ENCODE assay signal across 1 cellular context in the genomic region with DNA sequence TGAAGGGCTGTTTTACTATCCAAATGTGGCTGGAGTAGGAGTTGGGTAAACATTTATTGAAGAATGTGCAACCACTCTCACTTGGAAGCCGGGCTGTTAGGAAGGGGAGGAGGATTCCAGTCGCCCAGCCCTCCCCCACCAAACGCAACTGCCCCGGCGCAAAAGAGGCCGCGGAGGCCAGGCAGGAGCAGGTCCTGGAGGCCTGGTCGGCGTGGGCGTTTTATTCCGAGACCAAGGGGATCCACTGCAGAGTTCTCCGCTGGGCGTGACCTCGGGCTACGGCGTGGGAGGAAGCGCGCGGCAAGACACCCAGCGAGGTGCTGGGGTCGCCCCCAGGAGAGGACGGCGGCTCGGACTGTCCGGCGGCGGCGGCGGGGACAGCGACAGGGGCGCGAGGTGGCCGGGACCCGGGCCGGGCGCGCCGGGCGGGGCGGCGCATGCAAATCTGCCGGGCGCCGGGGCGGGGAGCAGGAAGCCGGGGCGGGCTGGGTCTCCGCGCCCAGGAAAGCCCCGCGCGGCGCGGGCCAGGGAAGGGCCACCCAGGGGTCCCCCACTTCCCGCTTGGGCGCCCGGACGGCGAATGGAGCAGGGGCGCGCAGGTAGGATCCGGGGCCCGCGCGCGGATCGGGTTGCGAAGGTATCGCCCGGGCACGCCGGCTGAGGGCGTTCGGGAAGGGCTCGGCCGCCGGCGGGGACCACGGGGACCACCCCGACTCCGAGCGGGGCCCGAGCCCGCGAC.
TF ChIP-seq lines count a peak whose summit lies in the region.

A gene (plus strand): TSS at position 553 of the 739 bp plus-strand sequence. CDS start 26,230 bp downstream, outside the sequence.

TF ChIP-seq in HepG2, 621 proteins besides CTCF, POLR2A, EP300 and RAD21 (continued from another document and continues in another):
- TF ChIP-seq, protein P1, sequence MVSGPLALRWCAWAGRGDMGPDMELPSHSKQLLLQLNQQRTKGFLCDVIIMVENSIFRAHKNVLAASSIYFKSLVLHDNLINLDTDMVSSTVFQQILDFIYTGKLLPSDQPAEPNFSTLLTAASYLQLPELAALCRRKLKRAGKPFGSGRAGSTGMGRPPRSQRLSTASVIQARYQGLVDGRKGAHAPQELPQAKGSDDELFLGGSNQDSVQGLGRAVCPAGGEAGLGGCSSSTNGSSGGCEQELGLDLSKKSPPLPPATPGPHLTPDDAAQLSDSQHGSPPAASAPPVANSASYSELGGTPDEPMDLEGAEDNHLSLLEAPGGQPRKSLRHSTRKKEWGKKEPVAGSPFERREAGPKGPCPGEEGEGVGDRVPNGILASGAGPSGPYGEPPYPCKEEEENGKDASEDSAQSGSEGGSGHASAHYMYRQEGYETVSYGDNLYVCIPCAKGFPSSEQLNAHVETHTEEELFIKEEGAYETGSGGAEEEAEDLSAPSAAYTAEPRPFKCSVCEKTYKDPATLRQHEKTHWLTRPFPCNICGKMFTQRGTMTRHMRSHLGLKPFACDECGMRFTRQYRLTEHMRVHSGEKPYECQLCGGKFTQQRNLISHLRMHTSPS (CRISPR knock-in tag; IDR thresholded peaks at IDR 0.05; ENCODE audit: low read depth) = peak; percentile 51; the same call in 1 of the 2 replicates
- TF ChIP-seq XBP1 (CRISPR knock-in tag; IDR thresholded peaks at IDR 0.05) = no peak
- TF ChIP-seq, protein P2, sequence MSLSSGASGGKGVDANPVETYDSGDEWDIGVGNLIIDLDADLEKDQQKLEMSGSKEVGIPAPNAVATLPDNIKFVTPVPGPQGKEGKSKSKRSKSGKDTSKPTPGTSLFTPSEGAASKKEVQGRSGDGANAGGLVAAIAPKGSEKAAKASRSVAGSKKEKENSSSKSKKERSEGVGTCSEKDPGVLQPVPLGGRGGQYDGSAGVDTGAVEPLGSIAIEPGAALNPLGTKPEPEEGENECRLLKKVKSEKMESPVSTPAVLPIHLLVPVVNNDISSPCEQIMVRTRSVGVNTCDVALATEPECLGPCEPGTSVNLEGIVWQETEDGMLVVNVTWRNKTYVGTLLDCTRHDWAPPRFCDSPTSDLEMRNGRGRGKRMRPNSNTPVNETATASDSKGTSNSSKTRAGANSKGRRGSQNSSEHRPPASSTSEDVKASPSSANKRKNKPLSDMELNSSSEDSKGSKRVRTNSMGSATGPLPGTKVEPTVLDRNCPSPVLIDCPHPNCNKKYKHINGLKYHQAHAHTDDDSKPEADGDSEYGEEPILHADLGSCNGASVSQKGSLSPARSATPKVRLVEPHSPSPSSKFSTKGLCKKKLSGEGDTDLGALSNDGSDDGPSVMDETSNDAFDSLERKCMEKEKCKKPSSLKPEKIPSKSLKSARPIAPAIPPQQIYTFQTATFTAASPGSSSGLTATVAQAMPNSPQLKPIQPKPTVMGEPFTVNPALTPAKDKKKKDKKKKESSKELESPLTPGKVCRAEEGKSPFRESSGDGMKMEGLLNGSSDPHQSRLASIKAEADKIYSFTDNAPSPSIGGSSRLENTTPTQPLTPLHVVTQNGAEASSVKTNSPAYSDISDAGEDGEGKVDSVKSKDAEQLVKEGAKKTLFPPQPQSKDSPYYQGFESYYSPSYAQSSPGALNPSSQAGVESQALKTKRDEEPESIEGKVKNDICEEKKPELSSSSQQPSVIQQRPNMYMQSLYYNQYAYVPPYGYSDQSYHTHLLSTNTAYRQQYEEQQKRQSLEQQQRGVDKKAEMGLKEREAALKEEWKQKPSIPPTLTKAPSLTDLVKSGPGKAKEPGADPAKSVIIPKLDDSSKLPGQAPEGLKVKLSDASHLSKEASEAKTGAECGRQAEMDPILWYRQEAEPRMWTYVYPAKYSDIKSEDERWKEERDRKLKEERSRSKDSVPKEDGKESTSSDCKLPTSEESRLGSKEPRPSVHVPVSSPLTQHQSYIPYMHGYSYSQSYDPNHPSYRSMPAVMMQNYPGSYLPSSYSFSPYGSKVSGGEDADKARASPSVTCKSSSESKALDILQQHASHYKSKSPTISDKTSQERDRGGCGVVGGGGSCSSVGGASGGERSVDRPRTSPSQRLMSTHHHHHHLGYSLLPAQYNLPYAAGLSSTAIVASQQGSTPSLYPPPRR (CRISPR knock-in tag; IDR thresholded peaks at IDR 0.05; ENCODE audit: borderline replicate concordance) = peak; percentile 63; the same call in 1 of the 2 replicates
- TF ChIP-seq CEBPB (IDR thresholded peaks at IDR 0.05; ENCODE audit: borderline replicate concordance, low read depth, low read length) = peak; percentile 72; the same call in 1 of the 2 replicates
- TF ChIP-seq ZNF343 (CRISPR knock-in tag; IDR thresholded peaks at IDR 0.05) = no peak
- TF ChIP-seq ZNF703 (CRISPR knock-in tag; IDR thresholded peaks at IDR 0.05; ENCODE audit: borderline replicate concordance) = no peak
- TF ChIP-seq KLF16 (CRISPR knock-in tag; IDR thresholded peaks at IDR 0.05) = peak in 1 of 2 experiments; percentile 35; a peak in 1 of 4 replicates
- peak; percentile 61; the same call in 1 of the 2 replicates for TF ChIP-seq REPIN1 (CRISPR knock-in tag; IDR thresholded peaks at IDR 0.05; ENCODE audit: borderline replicate concordance, low read depth)
- TF ChIP-seq ZNF720 (CRISPR knock-in tag; IDR thresholded peaks at IDR 0.05) = no peak
- 0 out of 2 replicates have a peak, but pooled peaks have one; percentile 41 for TF ChIP-seq HMG20A (CRISPR knock-in tag; IDR thresholded peaks at IDR 0.05; ENCODE audit: borderline replicate concordance)
- no peak for TF ChIP-seq SRSF4 (IDR thresholded peaks at IDR 0.05; ENCODE audit: low read depth, low read length, poor library complexity, severe bottlenecking)
- TF ChIP-seq, protein P3, sequence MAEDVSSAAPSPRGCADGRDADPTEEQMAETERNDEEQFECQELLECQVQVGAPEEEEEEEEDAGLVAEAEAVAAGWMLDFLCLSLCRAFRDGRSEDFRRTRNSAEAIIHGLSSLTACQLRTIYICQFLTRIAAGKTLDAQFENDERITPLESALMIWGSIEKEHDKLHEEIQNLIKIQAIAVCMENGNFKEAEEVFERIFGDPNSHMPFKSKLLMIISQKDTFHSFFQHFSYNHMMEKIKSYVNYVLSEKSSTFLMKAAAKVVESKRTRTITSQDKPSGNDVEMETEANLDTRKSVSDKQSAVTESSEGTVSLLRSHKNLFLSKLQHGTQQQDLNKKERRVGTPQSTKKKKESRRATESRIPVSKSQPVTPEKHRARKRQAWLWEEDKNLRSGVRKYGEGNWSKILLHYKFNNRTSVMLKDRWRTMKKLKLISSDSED (CRISPR knock-in tag; IDR thresholded peaks at IDR 0.05) = no peak
- TF ChIP-seq RXRB (CRISPR knock-in tag; IDR thresholded peaks at IDR 0.05; ENCODE audit: borderline replicate concordance) = peak; percentile 70; the same call in 1 of the 2 replicates
- no peak for TF ChIP-seq ONECUT2 (CRISPR knock-in tag; IDR thresholded peaks at IDR 0.05)
- TF ChIP-seq ZNF777 (CRISPR knock-in tag; IDR thresholded peaks at IDR 0.05) = no peak; the same call in 1 of the 2 replicates
- peak; percentile 88; the same call in 1 of the 2 replicates for TF ChIP-seq ZNF292 (CRISPR knock-in tag; IDR thresholded peaks at IDR 0.05; ENCODE audit: borderline replicate concordance, low read depth)
- TF ChIP-seq SMAD3 (CRISPR knock-in tag; IDR thresholded peaks at IDR 0.05) = peak; percentile 23; the same call in 1 of the 2 replicates
- peak; percentile 48; the same call in 1 of the 2 replicates for TF ChIP-seq SOX5 (CRISPR knock-in tag; IDR thresholded peaks at IDR 0.05; ENCODE audit: borderline replicate concordance)
- TF ChIP-seq AHR (CRISPR knock-in tag; IDR thresholded peaks at IDR 0.05) = no peak
- TF ChIP-seq, protein P4, sequence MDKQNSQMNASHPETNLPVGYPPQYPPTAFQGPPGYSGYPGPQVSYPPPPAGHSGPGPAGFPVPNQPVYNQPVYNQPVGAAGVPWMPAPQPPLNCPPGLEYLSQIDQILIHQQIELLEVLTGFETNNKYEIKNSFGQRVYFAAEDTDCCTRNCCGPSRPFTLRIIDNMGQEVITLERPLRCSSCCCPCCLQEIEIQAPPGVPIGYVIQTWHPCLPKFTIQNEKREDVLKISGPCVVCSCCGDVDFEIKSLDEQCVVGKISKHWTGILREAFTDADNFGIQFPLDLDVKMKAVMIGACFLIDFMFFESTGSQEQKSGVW (CRISPR knock-in tag; IDR thresholded peaks at IDR 0.05; ENCODE audit: borderline replicate concordance) = no peak
- TF ChIP-seq, protein P5, sequence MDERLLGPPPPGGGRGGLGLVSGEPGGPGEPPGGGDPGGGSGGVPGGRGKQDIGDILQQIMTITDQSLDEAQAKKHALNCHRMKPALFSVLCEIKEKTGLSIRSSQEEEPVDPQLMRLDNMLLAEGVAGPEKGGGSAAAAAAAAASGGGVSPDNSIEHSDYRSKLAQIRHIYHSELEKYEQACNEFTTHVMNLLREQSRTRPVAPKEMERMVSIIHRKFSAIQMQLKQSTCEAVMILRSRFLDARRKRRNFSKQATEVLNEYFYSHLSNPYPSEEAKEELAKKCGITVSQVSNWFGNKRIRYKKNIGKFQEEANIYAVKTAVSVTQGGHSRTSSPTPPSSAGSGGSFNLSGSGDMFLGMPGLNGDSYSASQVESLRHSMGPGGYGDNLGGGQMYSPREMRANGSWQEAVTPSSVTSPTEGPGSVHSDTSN (CRISPR knock-in tag; IDR thresholded peaks at IDR 0.05) = no peak
- TF ChIP-seq ARNTL (CRISPR knock-in tag; IDR thresholded peaks at IDR 0.05) = 0 out of 2 replicates have a peak, but pooled peaks have one; percentile 18
- TF ChIP-seq ZNF180 (CRISPR knock-in tag; IDR thresholded peaks at IDR 0.05; ENCODE audit: borderline replicate concordance, low read depth) = no peak
- TF ChIP-seq MTA1 (CRISPR knock-in tag; IDR thresholded peaks at IDR 0.05; ENCODE audit: borderline replicate concordance) = no peak
- no peak for TF ChIP-seq ZNF12 (CRISPR knock-in tag; IDR thresholded peaks at IDR 0.05)
- TF ChIP-seq BHLHE40 (IDR thresholded peaks at IDR 0.05; ENCODE audit: low read length) = no peak
- TF ChIP-seq, protein P6, sequence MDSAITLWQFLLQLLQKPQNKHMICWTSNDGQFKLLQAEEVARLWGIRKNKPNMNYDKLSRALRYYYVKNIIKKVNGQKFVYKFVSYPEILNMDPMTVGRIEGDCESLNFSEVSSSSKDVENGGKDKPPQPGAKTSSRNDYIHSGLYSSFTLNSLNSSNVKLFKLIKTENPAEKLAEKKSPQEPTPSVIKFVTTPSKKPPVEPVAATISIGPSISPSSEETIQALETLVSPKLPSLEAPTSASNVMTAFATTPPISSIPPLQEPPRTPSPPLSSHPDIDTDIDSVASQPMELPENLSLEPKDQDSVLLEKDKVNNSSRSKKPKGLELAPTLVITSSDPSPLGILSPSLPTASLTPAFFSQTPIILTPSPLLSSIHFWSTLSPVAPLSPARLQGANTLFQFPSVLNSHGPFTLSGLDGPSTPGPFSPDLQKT (CRISPR knock-in tag; IDR thresholded peaks at IDR 0.05; ENCODE audit: borderline replicate concordance) = no peak
- TF ChIP-seq NR2F1 (CRISPR knock-in tag; IDR thresholded peaks at IDR 0.05) = no peak
- TF ChIP-seq, protein P7, sequence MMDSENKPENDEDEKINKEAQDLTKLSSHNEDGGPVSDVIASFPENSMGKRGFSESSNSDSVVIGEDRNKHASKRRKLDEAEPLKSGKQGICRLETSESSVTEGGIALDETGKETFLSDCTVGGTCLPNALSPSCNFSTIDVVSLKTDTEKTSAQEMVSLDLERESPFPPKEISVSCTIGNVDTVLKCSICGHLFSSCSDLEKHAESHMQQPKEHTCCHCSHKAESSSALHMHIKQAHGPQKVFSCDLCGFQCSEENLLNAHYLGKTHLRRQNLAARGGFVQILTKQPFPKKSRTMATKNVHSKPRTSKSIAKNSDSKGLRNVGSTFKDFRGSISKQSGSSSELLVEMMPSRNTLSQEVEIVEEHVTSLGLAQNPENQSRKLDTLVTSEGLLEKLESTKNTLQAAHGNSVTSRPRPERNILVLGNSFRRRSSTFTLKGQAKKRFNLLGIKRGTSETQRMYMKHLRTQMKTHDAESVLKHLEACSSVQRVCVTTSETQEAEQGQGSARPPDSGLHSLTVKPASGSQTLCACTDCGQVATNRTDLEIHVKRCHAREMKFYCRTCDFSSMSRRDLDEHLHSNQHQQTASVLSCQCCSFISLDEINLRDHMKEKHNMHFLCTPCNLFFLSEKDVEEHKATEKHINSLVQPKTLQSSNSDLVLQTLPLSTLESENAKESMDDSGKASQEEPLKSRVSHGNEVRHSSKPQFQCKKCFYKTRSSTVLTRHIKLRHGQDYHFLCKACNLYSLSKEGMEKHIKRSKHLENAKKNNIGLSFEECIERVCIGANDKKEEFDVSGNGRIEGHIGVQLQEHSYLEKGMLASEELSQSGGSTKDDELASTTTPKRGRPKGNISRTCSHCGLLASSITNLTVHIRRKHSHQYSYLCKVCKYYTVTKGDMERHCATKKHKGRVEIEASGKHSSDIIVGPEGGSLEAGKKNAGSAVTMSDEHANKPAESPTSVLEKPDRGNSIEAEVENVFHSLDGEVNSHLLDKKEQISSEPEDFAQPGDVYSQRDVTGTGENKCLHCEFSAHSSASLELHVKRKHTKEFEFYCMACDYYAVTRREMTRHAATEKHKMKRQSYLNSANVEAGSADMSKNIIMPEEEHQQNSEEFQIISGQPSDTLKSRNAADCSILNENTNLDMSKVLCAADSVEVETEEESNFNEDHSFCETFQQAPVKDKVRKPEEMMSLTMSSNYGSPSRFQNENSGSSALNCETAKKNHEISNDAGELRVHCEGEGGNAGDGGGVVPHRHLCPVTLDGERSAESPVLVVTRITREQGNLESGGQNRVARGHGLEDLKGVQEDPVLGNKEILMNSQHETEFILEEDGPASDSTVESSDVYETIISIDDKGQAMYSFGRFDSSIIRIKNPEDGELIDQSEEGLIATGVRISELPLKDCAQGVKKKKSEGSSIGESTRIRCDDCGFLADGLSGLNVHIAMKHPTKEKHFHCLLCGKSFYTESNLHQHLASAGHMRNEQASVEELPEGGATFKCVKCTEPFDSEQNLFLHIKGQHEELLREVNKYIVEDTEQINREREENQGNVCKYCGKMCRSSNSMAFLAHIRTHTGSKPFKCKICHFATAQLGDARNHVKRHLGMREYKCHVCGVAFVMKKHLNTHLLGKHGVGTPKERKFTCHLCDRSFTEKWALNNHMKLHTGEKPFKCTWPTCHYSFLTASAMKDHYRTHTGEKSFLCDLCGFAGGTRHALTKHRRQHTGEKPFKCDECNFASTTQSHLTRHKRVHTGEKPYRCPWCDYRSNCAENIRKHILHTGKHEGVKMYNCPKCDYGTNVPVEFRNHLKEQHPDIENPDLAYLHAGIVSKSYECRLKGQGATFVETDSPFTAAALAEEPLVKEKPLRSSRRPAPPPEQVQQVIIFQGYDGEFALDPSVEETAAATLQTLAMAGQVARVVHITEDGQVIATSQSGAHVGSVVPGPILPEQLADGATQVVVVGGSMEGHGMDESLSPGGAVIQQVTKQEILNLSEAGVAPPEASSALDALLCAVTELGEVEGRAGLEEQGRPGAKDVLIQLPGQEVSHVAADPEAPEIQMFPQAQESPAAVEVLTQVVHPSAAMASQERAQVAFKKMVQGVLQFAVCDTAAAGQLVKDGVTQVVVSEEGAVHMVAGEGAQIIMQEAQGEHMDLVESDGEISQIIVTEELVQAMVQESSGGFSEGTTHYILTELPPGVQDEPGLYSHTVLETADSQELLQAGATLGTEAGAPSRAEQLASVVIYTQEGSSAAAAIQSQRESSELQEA (CRISPR knock-in tag; IDR thresholded peaks at IDR 0.05; ENCODE audit: not compliant biosample characterization) = peak; percentile 25
- peak; percentile 5; the same call in 1 of the 2 replicates for TF ChIP-seq POGZ (CRISPR knock-in tag; IDR thresholded peaks at IDR 0.05)
- no peak for TF ChIP-seq HOXA9 (CRISPR knock-in tag; IDR thresholded peaks at IDR 0.05; ENCODE audit: borderline replicate concordance)
